ENCODE assay signal across 8 cellular contexts in the genomic region with DNA sequence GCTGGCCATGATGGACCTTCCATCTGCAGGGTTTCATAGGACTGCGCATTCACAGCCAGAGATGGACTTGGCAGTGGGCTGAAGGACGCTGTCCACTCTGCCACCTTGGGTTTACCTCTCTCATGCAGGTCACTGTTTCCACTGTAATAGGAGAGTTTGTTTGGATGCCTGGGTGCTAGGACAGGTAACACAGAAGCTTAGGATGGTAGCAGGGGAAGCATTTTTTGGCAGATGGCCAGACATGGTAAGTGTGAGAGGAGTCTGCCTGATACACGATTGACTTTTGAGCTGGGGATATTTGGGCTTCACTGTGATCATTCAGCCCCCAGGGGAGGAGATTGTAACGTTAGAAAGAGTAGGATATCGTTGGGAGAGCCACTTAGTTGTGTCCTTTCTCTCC. TPM values are rescaled to one million over a fixed set of nuclear protein-coding genes. Genes with fewer than 3 reads are reported as not detected.
DNase-seq lines count a peak whose midpoint lies in the region; ATAC-seq, FAIRE-seq and TF ChIP-seq lines count a peak whose summit lies in the region.

No MANE protein-coding gene starts in this region.

- ATAC-seq in stimulated activated memory B cell treated with anti-CD40 and anti-IgM and Interleukin-4, amounts not matched to agents 10 μg/mL and 1 μg/mL and 100 μg/mL, for 72 hours: no peak
- ATAC-seq in GM18858 (IDR thresholded peaks at IDR 0.05; ENCODE audit: unreplicated experiment): no peak

- FAIRE-seq in urothelium cell line (lab: Jason Lieb, UNC): no peak

- H3K4me1 ChIP-seq in esophagus muscularis mucosa: peaks cover 17 to 35% (median 24%) of the 10 kb centered on the region in 4 donors

- peak overlapping the region; percentile 13 to 44 (median 20) for H3K4me3 ChIP-seq in esophagus muscularis mucosa

- TF ChIP-seq POLR2A in esophagus muscularis mucosa (IDR thresholded peaks at IDR 0.05; ENCODE audit: low read depth): no peak

- H3K9me3 Mint-ChIP-seq in stimulated activated memory B cell treated with anti-CD40 and anti-IgM and Interleukin-4, amounts not matched to agents 10 μg/mL and 1 μg/mL and 100 μg/mL, for 72 hours: no peaks in the 10 kb centered on the region

- H3K36me3 Mint-ChIP-seq in stimulated activated memory B cell treated with anti-CD40 and anti-IgM and Interleukin-4, amounts not matched to agents 10 μg/mL and 1 μg/mL and 100 μg/mL, for 72 hours: peaks cover 56% of the 10 kb centered on the region

- H3K27ac ChIP-seq in esophagus muscularis mucosa (replicated peaks in 1 of 4): peak overlapping the region; percentile 11 to 66 (median 48)

- no peaks in the 10 kb centered on the region for H3K9me3 ChIP-seq in esophagus muscularis mucosa

- H3K27me3 Mint-ChIP-seq in stimulated activated memory B cell treated with anti-CD40 and anti-IgM and Interleukin-4, amounts not matched to agents 10 μg/mL and 1 μg/mL and 100 μg/mL, for 72 hours: no peaks in the 10 kb centered on the region

- peaks cover 15 to 96% (median 64%) of the 10 kb centered on the region in 4 donors for H3K36me3 ChIP-seq in esophagus muscularis mucosa

- DNase-seq in NCI-H524 (lab: John Stamatoyannopoulos, UW): peak; percentile 55 to 70
- DNase-seq in NCI-H524 treated with DMSO at 0.1 percent for 48 hours (lab: John Stamatoyannopoulos, UW): no peak
- DNase-seq in NCI-H1105 treated with DMSO at 0.1 percent for 48 hours (lab: John Stamatoyannopoulos, UW): peak; percentile 1
- no peak for DNase-seq in esophagus muscularis mucosa (ENCODE audit: extremely low spot score)
- no peak for DNase-seq in urothelium cell line (ENCODE audit: low spot score)
- no peak for DNase-seq in GF-D8 (lab: John Stamatoyannopoulos, UW)

- H3K27me3 ChIP-seq in esophagus muscularis mucosa: no peaks in the 10 kb centered on the region

- H3K4me1 Mint-ChIP-seq in stimulated activated memory B cell treated with anti-CD40 and anti-IgM and Interleukin-4, amounts not matched to agents 10 μg/mL and 1 μg/mL and 100 μg/mL, for 72 hours: peaks cover 61% of the 10 kb centered on the region

- no peak for TF ChIP-seq CTCF in esophagus muscularis mucosa (IDR thresholded peaks at IDR 0.05)

- peak overlapping the region; percentile 68 for H3K4me3 Mint-ChIP-seq in stimulated activated memory B cell treated with anti-CD40 and anti-IgM and Interleukin-4, amounts not matched to agents 10 μg/mL and 1 μg/mL and 100 μg/mL, for 72 hours

- WGBS in esophagus muscularis mucosa: 65% methylated on average over 5 of the region's 5 CpGs

- intact Hi-C loops in esophagus muscularis mucosa (cut with DNase I): no loop called here

- TF ChIP-seq EP300 in esophagus muscularis mucosa (IDR thresholded peaks at IDR 0.05): no peak

- H3K27ac Mint-ChIP-seq in stimulated activated memory B cell treated with anti-CD40 and anti-IgM and Interleukin-4, amounts not matched to agents 10 μg/mL and 1 μg/mL and 100 μg/mL, for 72 hours: peak overlapping the region; percentile 98

RNA-seq across cellular contexts. Expression of a gene that starts 11.8 kb away (rescaled TPM):
- total RNA-seq in esophagus muscularis mucosa: 10 to 100 TPM; 37.8 to 56.9 (median 47.1) TPM

RNA-seq across cellular contexts. Expression of a gene that starts 57.9 kb away (rescaled TPM):
- total RNA-seq in esophagus muscularis mucosa: 100 to 1,000 TPM in 1 of 4 donors, 10 to 100 TPM in 3; 73.1 to 118 (median 80.9) TPM

Comparison
In these comparisons a context has a peak if more than half of its experiments do, and no peak if none do; other contexts are left out.
1. DNase-seq: peak in NCI-H524 (2 of 2) and NCI-H1105 treated with DMSO at 0.1 percent for 48 hours (single experiment); none in NCI-H524 treated with DMSO at 0.1 percent for 48 hours (single experiment), esophagus muscularis mucosa (single experiment), urothelium cell line (single experiment) and GF-D8 (single experiment).